In the genomic region with DNA sequence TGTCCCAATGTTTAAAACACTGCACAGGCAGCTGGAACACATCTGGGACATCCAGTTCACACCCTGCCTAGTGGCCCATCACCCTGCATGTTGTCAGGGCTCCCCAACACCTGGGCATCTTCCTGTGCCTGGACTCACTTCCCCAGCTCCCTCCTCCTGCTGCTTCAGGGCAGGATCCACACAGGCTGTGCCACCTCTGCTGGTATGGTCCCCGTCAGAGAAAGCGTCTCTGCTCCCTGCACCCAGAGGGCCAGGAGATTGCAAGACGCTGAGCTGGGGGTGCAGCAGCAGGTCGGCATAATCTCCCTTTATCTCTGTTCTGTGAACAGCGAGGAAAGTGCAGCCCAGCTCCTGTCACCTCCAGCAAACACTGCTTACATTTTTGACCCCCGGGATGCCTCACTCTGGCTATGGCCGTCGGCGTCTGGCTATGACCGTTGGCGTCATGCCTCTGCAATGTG, we compare ENCODE assay signal across 19 cellular contexts.
"Had no signal": no experiment of that assay in that cellular context is flagged by ENCODE, and none has a peak within 500 bp of the region (broad histone marks: within the 10 kb centered on the region; RNA-seq: fewer than 3 reads in every experiment).

No MANE protein-coding gene starts in this region.

- H3K27ac Mint-ChIP-seq: activated B cell treated with CpG ODN at 0.5 μM for 24 hours; activated CD4-positive, alpha-beta T cell treated with anti-CD3 and anti-CD28 coated beads for 36 hours; activated naive CD8-positive, alpha-beta T cell; activated T-helper 1 cell treated with anti-CD3 and anti-CD28 coated beads, Interleukin-12 subunit alpha, Interleukin-12 subunit beta, Interleukin-2, Interleukin-4 antibody, amounts not matched to agents 30 ng/mL and 10 ng/mL and 1 ng/mL, durations not matched to agents 14 hours and 24 hours and 36 hours; memory B cell; nephron; stimulated activated naive B cell treated with anti-CD40 and anti-IgM and Interleukin-4, amounts not matched to agents 10 μg/mL and 1 μg/mL and 100 μg/mL, for 72 hours; T-helper 1 cell treated with Interleukin-12 subunit alpha and Interleukin-12 subunit beta and Interleukin-4 antibody, amounts not matched to agents 30 μg/mL and 1 μg/mL, for 36 hours had no signal

- H3K27me3 Mint-ChIP-seq: activated naive CD8-positive, alpha-beta T cell had no signal

- H3K4me3 ChIP-seq: adrenal gland, ascending aorta, sigmoid colon, smooth muscle cell had no signal

- H3K4me1 Mint-ChIP-seq: activated B cell treated with CpG ODN at 0.5 μM for 24 hours; activated CD4-positive, alpha-beta T cell treated with anti-CD3 and anti-CD28 coated beads for 36 hours; memory B cell had no signal

- H3K36me3 Mint-ChIP-seq: activated naive CD8-positive, alpha-beta T cell had no signal

- ATAC-seq: activated CD4-positive, alpha-beta T cell treated with anti-CD3 and anti-CD28 coated beads for 36 hours; foreskin keratinocyte; stimulated activated naive B cell treated with anti-CD40 and anti-IgM and Interleukin-4, amounts not matched to agents 10 μg/mL and 1 μg/mL and 100 μg/mL, for 72 hours had no signal

- H3K4me3 Mint-ChIP-seq: activated B cell treated with CpG ODN at 0.5 μM for 24 hours; activated CD4-positive, alpha-beta T cell treated with anti-CD3 and anti-CD28 coated beads for 36 hours; activated naive CD8-positive, alpha-beta T cell; activated T-helper 1 cell treated with anti-CD3 and anti-CD28 coated beads, Interleukin-12 subunit alpha, Interleukin-12 subunit beta, Interleukin-2, Interleukin-4 antibody, amounts not matched to agents 30 ng/mL and 10 ng/mL and 1 ng/mL, durations not matched to agents 14 hours and 24 hours and 36 hours; memory B cell; nephron; stimulated activated naive B cell treated with anti-CD40 and anti-IgM and Interleukin-4, amounts not matched to agents 10 μg/mL and 1 μg/mL and 100 μg/mL, for 72 hours; T-helper 1 cell treated with Interleukin-12 subunit alpha and Interleukin-12 subunit beta and Interleukin-4 antibody, amounts not matched to agents 30 μg/mL and 1 μg/mL, for 36 hours had no signal

- H3K9me3 Mint-ChIP-seq: activated T-helper 1 cell treated with anti-CD3 and anti-CD28 coated beads, Interleukin-12 subunit alpha, Interleukin-12 subunit beta, Interleukin-2, Interleukin-4 antibody, amounts not matched to agents 30 ng/mL and 10 ng/mL and 1 ng/mL, durations not matched to agents 14 hours and 24 hours and 36 hours; memory B cell; stimulated activated naive B cell treated with anti-CD40 and anti-IgM and Interleukin-4, amounts not matched to agents 10 μg/mL and 1 μg/mL and 100 μg/mL, for 72 hours; T-helper 1 cell treated with Interleukin-12 subunit alpha and Interleukin-12 subunit beta and Interleukin-4 antibody, amounts not matched to agents 30 μg/mL and 1 μg/mL, for 36 hours had no signal

- H3K27ac ChIP-seq: adrenal gland, ascending aorta, foreskin keratinocyte, sigmoid colon had no signal

- DNase-seq: activated B cell treated with CpG ODN at 0.5 μM for 24 hours; activated CD4-positive, alpha-beta T cell treated with anti-CD3 and anti-CD28 coated beads for 36 hours; activated CD4-positive, alpha-beta T cell treated with anti-CD3 and anti-CD28 coated beads, Interleukin-2, amount 50 U/mL, for 4 hours; activated T-cell treated with anti-CD3 and anti-CD28 coated beads for 4 hours; effector CD4-positive, alpha-beta T cell; foreskin keratinocyte; nucleus accumbens; stimulated activated CD4-positive, alpha-beta T cell treated with anti-CD3 and anti-CD28 coated beads, Interleukin-15, amount 100 ng/mL, for 24 hours; stimulated activated naive B cell treated with anti-CD40 and anti-IgM and Interleukin-4, amounts not matched to agents 10 μg/mL and 1 μg/mL and 100 μg/mL, for 72 hours; T1000 had no signal
